In genomic region chr20:45012682-45013302, GRCh38 we compare ENCODE assay signal across 14 cellular contexts. TPM values are rescaled to one million over a fixed set of nuclear protein-coding genes. Genes with fewer than 3 reads are reported as not detected.
A peak's percentile ranks its signal among the peaks of the same experiment; 100 is the strongest.
DNase-seq lines count a peak whose midpoint lies in the region; ATAC-seq, FAIRE-seq and TF ChIP-seq lines count a peak whose summit lies in the region.
"Had no signal": no experiment of that assay in that cellular context is flagged by ENCODE, and none has a peak within 500 bp of the region (broad histone marks: within the 10 kb centered on the region; RNA-seq: fewer than 3 reads in every experiment).

No MANE protein-coding gene starts in this region.

- TF ChIP-seq CTCF in kidney epithelial cell (IDR thresholded peaks at IDR 0.05; ENCODE audit: insufficient read depth, low read length, poor library complexity, severe bottlenecking) (no peak), HepG2 (CRISPR knock-in tag; IDR thresholded peaks at IDR 0.05) (no peak)

- no peak overlapping the region for H3K4me2 ChIP-seq in HepG2 (ENCODE audit: low read depth, low read length)
- H3K4me2 ChIP-seq: BLaER1 treated with 17β-estradiol and CSF1 and Interleukin-3, amounts not matched to agents 10 nM and 100 nM had no signal

- in situ Hi-C loops in HepG2 (cut with HindIII; ENCODE audit: extremely low pct_ligation_motif_present, low pct_unique_long_range_greater_than_20kb): loop anchor here (10.0 kb wide), 1 partner anchor 282 kb away; no protein-coding TSS in a partner anchor

- POLR2A ChIA-PET in HepG2 (lab: Yijun Ruan, JAX): interaction anchor here (0.6 to 0.7 kb wide), 2 partner anchors 17 to 162 kb away, joined by 5 read pairs; partner anchors contain the start of gene PI3

- WGBS in HepG2 (ENCODE audit: low lambda C conversion rate): 99% methylated on average over 3 of the region's 3 CpGs

- no peak overlapping the region for H2AFZ ChIP-seq in HepG2 (ENCODE audit: low read length)

- no TSS peak for BruUV-seq in HepG2 (replicated peaks; lab: Mats Ljungman, UMichigan)

- DNase-seq in AG20443 (ENCODE audit: low spot score) (peak; percentile 39), HT1080 (ENCODE audit: low read depth) (peak; percentile 49), astrocyte of the hippocampus (ENCODE audit: low read depth, low spot score) (peak; percentile 59), kidney epithelial cell (ENCODE audit: low read depth) (peak; percentile 34), cerebellum (ENCODE audit: low spot score) (no peak), HepG2 (ENCODE audit: low spot score) (no peak), SIG-M5 (lab: John Stamatoyannopoulos, UW) (no peak)
- no peak for DNase-seq in activated T-cell treated with anti-CD3 and anti-CD28 coated beads, Interleukin-2, amount 50 U/mL, for 48 hours
- DNase-seq: NCI-H2081, NCI-H748 treated with DMSO at 0.1 percent for 48 hours had no signal

- intact Hi-C loops in HepG2 (cut with micrococcal nuclease; ENCODE audit: unreplicated experiment): loop anchor here (5.0 kb wide), 1 partner anchor 100 kb away; no protein-coding TSS in a partner anchor

- H3K9ac ChIP-seq in HepG2 (ENCODE audit: insufficient read depth, low read depth, low read length): no peak overlapping the region
- H3K9ac ChIP-seq: BLaER1 treated with 17β-estradiol and CSF1 and Interleukin-3, amounts not matched to agents 10 nM and 100 nM had no signal

- CTCF ChIA-PET in HepG2 (lab: Yijun Ruan, JAX; ENCODE audit: low intra/inter-chr PET ratio, low total read pairs): interaction anchor here (2.1 kb wide), 1 partner anchor 100 kb away, joined by 8 read pairs; no protein-coding TSS in a partner anchor

- no peaks in the 10 kb centered on the region for H3K79me2 ChIP-seq in HepG2 (ENCODE audit: insufficient read depth, low read length)

- no peak for TF ChIP-seq RAD21 in HepG2 (CRISPR knock-in tag; IDR thresholded peaks at IDR 0.05)

- no peaks in the 10 kb centered on the region for H3K9me3 ChIP-seq in HepG2 (ENCODE audit: low read length)
- H3K9me3 ChIP-seq: tibial nerve had no signal

- H3K4me1 ChIP-seq in HepG2 (ENCODE audit: insufficient read depth, low read length): peaks cover 9% of the 10 kb centered on the region; the same call in 1 of the 2 replicates

- TF ChIP-seq EP300 in HepG2 (IDR thresholded peaks at IDR 0.05; ENCODE audit: low read depth in 2 of 2, low read length in 2 of 2) (no peak), HepG2 (CRISPR knock-in tag; IDR thresholded peaks at IDR 0.05; ENCODE audit: borderline replicate concordance) (no peak)

- no peak for ATAC-seq in HepG2

- H3K36me3 ChIP-seq in kidney epithelial cell (ENCODE audit: control insufficient read depth, insufficient read depth, low read length): no peaks in the 10 kb centered on the region
- peaks cover 4 to 43% of the 10 kb centered on the region in 2 experiments; a peak in 4 of 5 replicates for H3K36me3 ChIP-seq in HepG2 (replicated peaks in 1 of 2; ENCODE audit: control insufficient read depth in 1 of 2, insufficient read depth in 2 of 2, low read length in 2 of 2)

- H3K27me3 ChIP-seq in kidney epithelial cell (ENCODE audit: control insufficient read depth, insufficient read depth, low read length): no peaks in the 10 kb centered on the region
- H3K27me3 ChIP-seq in HepG2 (ENCODE audit: control insufficient read depth in 1 of 2, insufficient read depth in 2 of 2, low read length in 2 of 2): no peaks in the 10 kb centered on the region
- H3K27me3 ChIP-seq: BLaER1 treated with 17β-estradiol and CSF1 and Interleukin-3, amounts not matched to agents 10 nM and 100 nM; tibial nerve had no signal

- H3K4me3 ChIP-seq in kidney epithelial cell (ENCODE audit: low read depth, low read length): no peak overlapping the region
- no peak overlapping the region for H3K4me3 ChIP-seq in HepG2 (replicated peaks in 1 of 3; ENCODE audit: insufficient read depth in 1 of 3, low read depth in 2 of 3, low read length in 3 of 3)
- H3K4me3 ChIP-seq: BLaER1 treated with 17β-estradiol and CSF1 and Interleukin-3, amounts not matched to agents 10 nM and 100 nM; tibial nerve had no signal

- FAIRE-seq in HepG2 (lab: Jason Lieb, UNC): no peak
- FAIRE-seq: GM19239 had no signal

- H4K20me1 ChIP-seq in HepG2 (ENCODE audit: insufficient read depth, low read length): no peaks in the 10 kb centered on the region

- H3K27ac ChIP-seq in HepG2 (ENCODE audit: extremely low read length, insufficient read depth, low read length): no peak overlapping the region
- H3K27ac ChIP-seq: BLaER1 treated with 17β-estradiol and CSF1 and Interleukin-3, amounts not matched to agents 10 nM and 100 nM; VCaP had no signal

- TF ChIP-seq POLR2A in HepG2 (IDR thresholded peaks at IDR 0.05; ENCODE audit: insufficient read depth in 1 of 2, low read depth in 2 of 2, low read length in 2 of 2): no peak

TF ChIP-seq in HepG2, 621 proteins besides CTCF, POLR2A, EP300 and RAD21 (continues in another document):
- TF ChIP-seq SIX1 (CRISPR knock-in tag; IDR thresholded peaks at IDR 0.05; ENCODE audit: borderline replicate concordance): no peak
- no peak for TF ChIP-seq GMEB1 (CRISPR knock-in tag; IDR thresholded peaks at IDR 0.05; ENCODE audit: borderline replicate concordance)

RNA-seq across cellular contexts. Expression of gene STK4, which starts 46.5 kb away (rescaled TPM):
- 20.2 and 25.8 TPM in 2 replicates for total RNA-seq in HT1080 (2014; rRNA removed; shearing (Covaris generic))
- polyA plus RNA-seq in HT1080 (2015; cell fraction: cytosol; rRNA removed): 20.2 and 24.5 TPM in 2 replicates
- 33.1 and 41.0 TPM in 2 replicates for polyA plus RNA-seq in HT1080 (2015; cell fraction: nucleus; rRNA removed)
- total RNA-seq in kidney epithelial cell: 20.1 and 27.1 TPM in 2 replicates
- 35.0 TPM for total RNA-seq in cerebellum
- 38.3 and 61.4 TPM in 2 replicates for total RNA-seq in HepG2 (2016; rRNA removed; fragmentation: Illumina TruSeq; extraction: Trizol)
- 7.6 and 8.4 TPM in 2 replicates for total RNA-seq in HepG2 (2016; cell fraction: cytosol; rRNA removed; fragmentation: Illumina TruSeq; extraction: Trizol; ENCODE audit: low read depth)
- 38.6 and 51.4 TPM in 2 replicates for total RNA-seq in HepG2 (2016; cell fraction: insoluble cytoplasmic fraction; rRNA removed; fragmentation: Illumina TruSeq; extraction: Trizol)
- total RNA-seq in HepG2 (2016; cell fraction: membrane; rRNA removed; fragmentation: Illumina TruSeq; extraction: Trizol): 17.0 and 19.2 TPM in 2 replicates
- 46.5 and 48.3 TPM in 2 replicates for total RNA-seq in HepG2 (2016; cell fraction: nucleus; rRNA removed; fragmentation: Illumina TruSeq; extraction: Trizol)
- 21.2 and 25.6 TPM in 2 replicates for polyA plus RNA-seq in HepG2 (2011; rRNA removed)
- 11.6 and 16.8 TPM in 2 replicates for polyA plus RNA-seq in HepG2 (2011; cell fraction: cytosol; rRNA removed)
- polyA plus RNA-seq in HepG2 (2011; cell fraction: nucleus; rRNA removed): 14.7 and 18.6 TPM in 2 replicates
- 16.8 and 20.4 TPM in 2 replicates for polyA plus RNA-seq in HepG2 (2012)
- polyA plus RNA-seq in HepG2 (2016; cell fraction: cytosol; fragmentation: Illumina TruSeq; extraction: Trizol; ENCODE audit: low read depth): 1.2 TPM in 2 replicates
- 34.7 and 38.5 TPM in 2 replicates for polyA plus RNA-seq in HepG2 (2016; cell fraction: insoluble cytoplasmic fraction; fragmentation: Illumina TruSeq; extraction: Trizol; ENCODE audit: low read depth)
- 4.8 and 5.6 TPM in 2 replicates for polyA plus RNA-seq in HepG2 (2016; cell fraction: membrane; fragmentation: Illumina TruSeq; extraction: Trizol; ENCODE audit: low read depth)
- polyA plus RNA-seq in HepG2 (2016; cell fraction: nucleus; fragmentation: Illumina TruSeq; extraction: Trizol; ENCODE audit: insufficient read depth, low read depth): 40.8 and 44.8 TPM in 2 replicates
- 23.3 and 33.6 TPM in 2 replicates for polyA minus RNA-seq in HepG2 (2011; rRNA and poly(A)+ RNA removed; ENCODE audit: low replicate concordance)
- 18.8 and 20.9 TPM in 2 replicates for polyA minus RNA-seq in HepG2 (2011; cell fraction: cytosol; rRNA and poly(A)+ RNA removed)
- 67.3 and 85.4 TPM in 2 replicates for polyA minus RNA-seq in HepG2 (2011; cell fraction: nucleus; rRNA and poly(A)+ RNA removed)

RNA-seq across cellular contexts. Expression of gene TOMM34, which starts 52.6 kb away (rescaled TPM):
- total RNA-seq in HT1080 (2014; rRNA removed; shearing (Covaris generic)): 156 and 177 TPM in 2 replicates
- polyA plus RNA-seq in HT1080 (2015; cell fraction: cytosol; rRNA removed): 144 and 161 TPM in 2 replicates
- polyA plus RNA-seq in HT1080 (2015; cell fraction: nucleus; rRNA removed): 90.5 and 97.2 TPM in 2 replicates
- total RNA-seq in kidney epithelial cell: 62.3 and 72.9 TPM in 2 replicates
- total RNA-seq in cerebellum: 4.1 TPM
- total RNA-seq in HepG2 (2016; rRNA removed; fragmentation: Illumina TruSeq; extraction: Trizol): 52.0 and 73.0 TPM in 2 replicates
- total RNA-seq in HepG2 (2016; cell fraction: cytosol; rRNA removed; fragmentation: Illumina TruSeq; extraction: Trizol; ENCODE audit: low read depth): 6.2 and 6.4 TPM in 2 replicates
- total RNA-seq in HepG2 (2016; cell fraction: insoluble cytoplasmic fraction; rRNA removed; fragmentation: Illumina TruSeq; extraction: Trizol): 52.3 and 72.3 TPM in 2 replicates
- 18.0 and 21.0 TPM in 2 replicates for total RNA-seq in HepG2 (2016; cell fraction: membrane; rRNA removed; fragmentation: Illumina TruSeq; extraction: Trizol)
- 24.9 and 25.7 TPM in 2 replicates for total RNA-seq in HepG2 (2016; cell fraction: nucleus; rRNA removed; fragmentation: Illumina TruSeq; extraction: Trizol)
- 36.2 and 38.3 TPM in 2 replicates for polyA plus RNA-seq in HepG2 (2011; rRNA removed)
- 38.3 and 39.9 TPM in 2 replicates for polyA plus RNA-seq in HepG2 (2011; cell fraction: cytosol; rRNA removed)
- 20.9 and 23.3 TPM in 2 replicates for polyA plus RNA-seq in HepG2 (2011; cell fraction: nucleus; rRNA removed)
- polyA plus RNA-seq in HepG2 (2012): 41.6 and 42.7 TPM in 2 replicates
- 7.7 and 7.8 TPM in 2 replicates for polyA plus RNA-seq in HepG2 (2016; cell fraction: cytosol; fragmentation: Illumina TruSeq; extraction: Trizol; ENCODE audit: low read depth)
- polyA plus RNA-seq in HepG2 (2016; cell fraction: insoluble cytoplasmic fraction; fragmentation: Illumina TruSeq; extraction: Trizol; ENCODE audit: low read depth): 102 TPM in 2 replicates
- 17.3 and 19.1 TPM in 2 replicates for polyA plus RNA-seq in HepG2 (2016; cell fraction: membrane; fragmentation: Illumina TruSeq; extraction: Trizol; ENCODE audit: low read depth)
- 45.6 and 46.6 TPM in 2 replicates for polyA plus RNA-seq in HepG2 (2016; cell fraction: nucleus; fragmentation: Illumina TruSeq; extraction: Trizol; ENCODE audit: insufficient read depth, low read depth)
- 23.9 and 48.7 TPM in 2 replicates for polyA minus RNA-seq in HepG2 (2011; rRNA and poly(A)+ RNA removed; ENCODE audit: low replicate concordance)
- 11.6 and 12.1 TPM in 2 replicates for polyA minus RNA-seq in HepG2 (2011; cell fraction: cytosol; rRNA and poly(A)+ RNA removed)
- 6.8 and 9.1 TPM in 2 replicates for polyA minus RNA-seq in HepG2 (2011; cell fraction: nucleus; rRNA and poly(A)+ RNA removed)

Comparison
In these comparisons a context has a peak if more than half of its experiments do, and no peak if none do; other contexts are left out.
1. DNase-seq: peak in AG20443 (single experiment), HT1080 (single experiment), astrocyte of the hippocampus (single experiment) and kidney epithelial cell (single experiment); none in cerebellum (single experiment), HepG2 (single experiment), SIG-M5 (single experiment) and activated T-cell treated with anti-CD3 and anti-CD28 coated beads, Interleukin-2, amount 50 U/mL, for 48 hours (0 of 2).